Comparison of ENCODE assay signal across 8 cellular contexts in genomic region chr9:101399641-101399965, GRCh38. TPM values are rescaled to one million over a fixed set of nuclear protein-coding genes. Genes with fewer than 3 reads are reported as not detected.
A peak's percentile ranks its signal among the peaks of the same experiment; 100 is the strongest.
DNase-seq lines count a peak whose midpoint lies in the region; ATAC-seq and TF ChIP-seq lines count a peak whose summit lies in the region.

No MANE protein-coding gene starts in this region.

- peaks cover 13% of the 10 kb centered on the region for H3K9me3 Mint-ChIP-seq in activated B cell treated with CpG ODN at 0.5 μM for 24 hours

- H3K36me3 Mint-ChIP-seq in activated B cell treated with CpG ODN at 0.5 μM for 24 hours (ENCODE audit: low read depth) = peaks cover 78% of the 10 kb centered on the region

- POLR2A ChIA-PET in activated B cell treated with CpG ODN at 0.5 μM for 24 hours (lab: Charles Lee) = interaction anchor here (0.7 to 2.3 kb wide), 4 partner anchors 11 to 134 kb away, joined by 3 to 23 read pairs (median 4); partner anchors contain the start of gene RNF20

- CTCF ChIA-PET in activated B cell treated with CpG ODN at 0.5 μM for 24 hours (lab: Charles Lee) = no interaction called here

- no peak for TF ChIP-seq POLR2A in stomach (IDR thresholded peaks at IDR 0.05)

- H3K4me3 ChIP-seq in iPS DF 6.9 (ENCODE audit: low read length) = peak overlapping the region; percentile 58; the same call in 1 of the 2 replicates
- H3K4me3 ChIP-seq in stomach = peak overlapping the region; percentile 66 to 78 (median 71)

- H3K4me1 ChIP-seq in iPS DF 6.9 (ENCODE audit: control insufficient read depth, insufficient read depth, low read length) (no peaks in the 10 kb centered on the region), stomach (peaks cover 17 to 54% (median 43%) of the 10 kb centered on the region in 4 donors)

- H3K27ac ChIP-seq in iPS DF 6.9 (ENCODE audit: low read length) (no peak overlapping the region), stomach (peak overlapping the region in 4 of 5 donors; percentile 85 to 92 (median 88))

- H3K27me3 ChIP-seq in iPS DF 6.9 (ENCODE audit: control insufficient read depth, insufficient read depth, low read length) = no peaks in the 10 kb centered on the region
- no peaks in the 10 kb centered on the region for H3K27me3 ChIP-seq in stomach

- peaks cover 70% of the 10 kb centered on the region for H3K4me1 Mint-ChIP-seq in activated B cell treated with CpG ODN at 0.5 μM for 24 hours

- H3K4me3 Mint-ChIP-seq in activated B cell treated with CpG ODN at 0.5 μM for 24 hours = peak overlapping the region; percentile 97

- TF ChIP-seq CTCF in activated B cell treated with CpG ODN at 0.5 μM for 24 hours (IDR thresholded peaks at IDR 0.05) = no peak
- no peak for TF ChIP-seq CTCF in stomach (IDR thresholded peaks at IDR 0.05)

- H3K27ac Mint-ChIP-seq in activated B cell treated with CpG ODN at 0.5 μM for 24 hours = no peak overlapping the region

- no peak for TF ChIP-seq EP300 in stomach (IDR thresholded peaks at IDR 0.05)

- H3K36me3 ChIP-seq in iPS DF 6.9 (ENCODE audit: control insufficient read depth, insufficient read depth, low read length) = no peaks in the 10 kb centered on the region
- H3K36me3 ChIP-seq in stomach = peaks cover 39 to 47% (median 46%) of the 10 kb centered on the region in 4 donors

- intact Hi-C loops in activated B cell treated with CpG ODN at 0.5 μM for 24 hours (cut with micrococcal nuclease) = loop anchor here (2.0 to 5.0 kb wide), 3 partner anchors 987 to 1577 kb away; partner anchors contain the start of genes ERP44, INVS and NR4A3
- intact Hi-C loops in stomach (cut with DNase I; ENCODE audit: low total_unique reads) = no loop called here

- no peak for ATAC-seq in activated B cell treated with CpG ODN at 0.5 μM for 24 hours (ENCODE audit: low read depth)
- ATAC-seq in HG03196 (IDR thresholded peaks at IDR 0.05; ENCODE audit: unreplicated experiment) = no peak
- ATAC-seq in GM18873 (IDR thresholded peaks at IDR 0.05; ENCODE audit: low FRiP score, unreplicated experiment) = no peak

- no CpG with 5 or more reads among the region's 2 CpGs for WGBS in iPS DF 6.9 (ENCODE audit: insufficient coverage, insufficient read length)
- 2 to 14% (median 11%) methylated on average over 2 of the region's 2 CpGs for WGBS in stomach, 5 donors

- H3K9me3 ChIP-seq in iPS DF 6.9 (ENCODE audit: control insufficient read depth, insufficient read depth, low read length) (no peaks in the 10 kb centered on the region), stomach (peaks cover 0 to 21% (median 10%) of the 10 kb centered on the region in 4 donors)

- DNase-seq in NOMO-1 (lab: John Stamatoyannopoulos, UW; ENCODE audit: unreplicated experiment in 2 of 2) (peak; percentile 18 to 27), NOMO-1 treated with dmso at 0.1 percent for 144 hours (lab: John Stamatoyannopoulos, UW; ENCODE audit: unreplicated experiment) (no peak), activated B cell treated with CpG ODN at 0.5 μM for 24 hours (no peak), iPS DF 6.9 (ENCODE audit: low read depth, low spot score) (no peak), stomach (no peak), pons (ENCODE audit: low spot score) (no peak)

- no peaks in the 10 kb centered on the region for H3K27me3 Mint-ChIP-seq in activated B cell treated with CpG ODN at 0.5 μM for 24 hours

RNA-seq across cellular contexts. Expression of gene ZNF189, which starts 1.0 kb away (rescaled TPM):
- total RNA-seq in activated B cell treated with CpG ODN at 0.5 μM for 24 hours (16.1 and 21.1 TPM in 2 replicates), stomach (10 to 100 TPM in 4 of 5 donors, 1 to 10 TPM in 1; 7.0 to 52.2 (median 25.7) TPM)
- 10 to 100 TPM in 1 of 3 donors, 1 to 10 TPM in 2; 5.8 to 10.8 (median 7.0) TPM for polyA plus RNA-seq in stomach

RNA-seq across cellular contexts. Expression of gene MRPL50, which starts 1.2 kb away (rescaled TPM):
- total RNA-seq in activated B cell treated with CpG ODN at 0.5 μM for 24 hours (14.0 and 16.1 TPM in 2 replicates), stomach (10 to 100 TPM in 3 of 5 donors, 1 to 10 TPM in 1, under 1 TPM in 1; 0.87 to 46.1 (median 22.8) TPM)
- 10 to 100 TPM in 2 of 3 donors, 1 to 10 TPM in 1; 7.0 to 12.2 (median 11.8) TPM for polyA plus RNA-seq in stomach

RNA-seq across cellular contexts. Expression of gene BAAT, which starts 14.8 kb away (rescaled TPM):
- total RNA-seq in activated B cell treated with CpG ODN at 0.5 μM for 24 hours (not detected in 2 replicates), stomach (under 1 TPM in 1 of 5 donors, not detected in 4; 0.55 TPM)
- polyA plus RNA-seq in stomach = not detected

RNA-seq across cellular contexts. Expression of gene ALDOB, which starts 36.0 kb away (rescaled TPM):
- total RNA-seq in activated B cell treated with CpG ODN at 0.5 μM for 24 hours (not detected in 2 replicates), stomach (100 to 1,000 TPM in 1 of 5 donors, 1 to 10 TPM in 2, under 1 TPM in 1, not detected in 1; 0.45 to 101 (median 2.4) TPM)
- 10 to 100 TPM in 1 of 3 donors, 1 to 10 TPM in 2; 1.1 to 13.0 (median 2.5) TPM for polyA plus RNA-seq in stomach

Comparison
In these comparisons a context has a peak if more than half of its experiments do, and no peak if none do; other contexts are left out.
1. DNase-seq: peak in NOMO-1 (2 of 2); none in NOMO-1 treated with dmso at 0.1 percent for 144 hours (single experiment), activated B cell treated with CpG ODN at 0.5 μM for 24 hours (single experiment), iPS DF 6.9 (single experiment), stomach (single experiment) and pons (single experiment).